ENCODE assay signal across 13 cellular contexts in the genomic region with DNA sequence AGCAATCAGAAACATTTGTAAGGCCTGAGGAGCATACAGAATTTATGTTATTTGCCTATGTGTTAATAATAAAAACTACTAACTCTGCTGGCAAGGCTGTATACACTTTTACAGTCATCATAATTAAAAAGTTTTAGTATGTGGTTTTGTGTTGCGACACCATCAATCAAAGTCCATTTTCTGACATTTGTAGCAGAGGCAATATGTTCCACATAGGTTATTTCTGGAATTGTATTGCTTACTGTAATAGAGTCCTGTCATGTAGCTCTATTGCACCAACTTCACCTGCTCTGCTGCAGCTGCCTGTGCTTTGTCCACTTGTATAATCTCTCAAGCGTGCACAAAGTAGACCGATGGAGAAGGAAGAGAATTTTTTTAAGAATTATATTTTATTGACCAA.
DNase-seq lines count a peak whose midpoint lies in the region.
"Had no signal": no experiment of that assay in that cellular context is flagged by ENCODE, and none has a peak within 500 bp of the region (broad histone marks: within the 10 kb centered on the region; RNA-seq: fewer than 3 reads in every experiment).

No MANE protein-coding gene starts in this region.

- peak; percentile 11 for DNase-seq in NOMO-1 treated with DMSO at 0.1 percent for 48 hours (lab: John Stamatoyannopoulos, UW; ENCODE audit: unreplicated experiment)
- no peak for DNase-seq in NOMO-1 treated with dmso at 0.1 percent for 144 hours (lab: John Stamatoyannopoulos, UW; ENCODE audit: unreplicated experiment)
- peak; percentile 22 for DNase-seq in NCI-H1417 treated with DMSO at 0.1 percent for 48 hours (lab: John Stamatoyannopoulos, UW)
- DNase-seq in SHP77 (lab: John Stamatoyannopoulos, UW) = peak; percentile 73 to 75
- DNase-seq in GOT3 (lab: John Stamatoyannopoulos, UW) = no peak
- DNase-seq in substantia nigra (lab: John Stamatoyannopoulos, UW) = no peak
- no peak for DNase-seq in hypothalamus (lab: John Stamatoyannopoulos, UW)
- DNase-seq: NCI-H1436 treated with DMSO at 0.1 percent for 48 hours, NCI-H2171 treated with DMSO at 0.1 percent for 48 hours, NCI-H524 treated with DMSO at 0.1 percent for 48 hours, RPMI8226 had no signal

- no peak overlapping the region for H3K27ac ChIP-seq in substantia nigra (ENCODE audit: low read depth, low read length, poor library complexity, severe bottlenecking)
- H3K27ac ChIP-seq: C4-2B, SJSA1 had no signal

Comparison
In these comparisons a context has a peak if more than half of its experiments do, and no peak if none do; other contexts are left out.
1. DNase-seq: peak in NOMO-1 treated with DMSO at 0.1 percent for 48 hours (single experiment), NCI-H1417 treated with DMSO at 0.1 percent for 48 hours (single experiment) and SHP77 (2 of 2); none in NOMO-1 treated with dmso at 0.1 percent for 144 hours (single experiment), GOT3 (single experiment), substantia nigra (0 of 49) and hypothalamus (0 of 51).